Comparison of ENCODE assay signal across 13 cellular contexts in genomic region chr2:3112131-3112530, GRCh38.
DNase-seq lines count a peak whose midpoint lies in the region; ATAC-seq and TF ChIP-seq lines count a peak whose summit lies in the region.
"Had no signal": no experiment of that assay in that cellular context is flagged by ENCODE, and none has a peak within 500 bp of the region (broad histone marks: within the 10 kb centered on the region; RNA-seq: fewer than 3 reads in every experiment).

No MANE protein-coding gene starts in this region.

- peak; percentile 44 for DNase-seq in right atrium auricular region (ENCODE audit: low spot score)
- no peak for DNase-seq in cardiac septum (ENCODE audit: low spot score)
- peak; percentile 9 for DNase-seq in colonic mucosa
- DNase-seq in lung (ENCODE audit: low spot score), result peak; percentile 22
- DNase-seq in vagina (ENCODE audit: extremely low spot score in 2 of 2), result peak; percentile 18 to 79
- DNase-seq in activated effector memory CD4-positive, alpha-beta T cell treated with anti-CD3 and anti-CD28 coated beads, Interleukin-2, amount 50 U/mL, for 16 hours, result no peak
- DNase-seq: ACHN; CD4-positive, alpha-beta memory T cell; DMS79 had no signal

- H3K9me3 ChIP-seq in right atrium auricular region (no peaks in the 10 kb centered on the region), colonic mucosa (no peaks in the 10 kb centered on the region), lung (ENCODE audit: control insufficient read depth in 2 of 2, insufficient read depth in 1 of 2, low read length in 1 of 2) (peaks cover 0 to 2% of the 10 kb centered on the region in 2 donors), vagina (no peaks in the 10 kb centered on the region)

- no peak overlapping the region for H3K9ac ChIP-seq in colonic mucosa (ENCODE audit: low read depth in 2 of 2, low read length in 2 of 2)

- no peak for TF ChIP-seq POLR2A in vagina (IDR thresholded peaks at IDR 0.05)

- no peak overlapping the region for H3K27ac ChIP-seq in right atrium auricular region
- no peak overlapping the region for H3K27ac ChIP-seq in colonic mucosa
- no peak overlapping the region for H3K27ac ChIP-seq in lung (ENCODE audit: low read depth in 1 of 2, low read length in 1 of 2)
- no peak overlapping the region for H3K27ac ChIP-seq in vagina
- H3K27ac ChIP-seq: C4-2B had no signal

- intact Hi-C loops in cardiac septum (cut with DNase I) (no loop called here), colonic mucosa (cut with DNase I) (no loop called here), vagina (cut with DNase I) (no loop called here)

- peak; percentile 11 for ATAC-seq in lung (ENCODE audit: insufficient read depth, low FRiP score)
- no peak for ATAC-seq in GM19467 (IDR thresholded peaks at IDR 0.05; ENCODE audit: unreplicated experiment)
- ATAC-seq in GM18868 (IDR thresholded peaks at IDR 0.05; ENCODE audit: unreplicated experiment), result no peak
- ATAC-seq: HepG2 had no signal

- 88 to 96% methylated on average over 6 of the region's 6 CpGs for WGBS in lung, 2 donors

- H3K4me3 ChIP-seq in right atrium auricular region, result no peak overlapping the region
- no peak overlapping the region for H3K4me3 ChIP-seq in colonic mucosa
- H3K4me3 ChIP-seq in lung, result no peak overlapping the region
- H3K4me3 ChIP-seq in vagina, result no peak overlapping the region

- no peaks in the 10 kb centered on the region for H3K4me1 ChIP-seq in right atrium auricular region
- no peaks in the 10 kb centered on the region for H3K4me1 ChIP-seq in colonic mucosa
- no peaks in the 10 kb centered on the region for H3K4me1 ChIP-seq in lung (ENCODE audit: control insufficient read depth in 2 of 2, insufficient read depth in 2 of 2, low read length in 2 of 2)
- no peaks in the 10 kb centered on the region for H3K4me1 ChIP-seq in vagina

- H3K36me3 ChIP-seq in right atrium auricular region, result no peaks in the 10 kb centered on the region
- H3K36me3 ChIP-seq in colonic mucosa, result no peaks in the 10 kb centered on the region
- H3K36me3 ChIP-seq in lung (ENCODE audit: control insufficient read depth in 2 of 2, insufficient read depth in 2 of 2, low read length in 2 of 2), result no peaks in the 10 kb centered on the region
- H3K36me3 ChIP-seq in vagina, result no peaks in the 10 kb centered on the region

- TF ChIP-seq CTCF in right atrium auricular region (IDR thresholded peaks at IDR 0.05) (no peak), colonic mucosa (IDR thresholded peaks at IDR 0.05) (no peak), lung (IDR thresholded peaks at IDR 0.05; ENCODE audit: control extremely low read depth, extremely low read depth) (no peak), vagina (IDR thresholded peaks at IDR 0.05) (no peak)

- H3K27me3 ChIP-seq in right atrium auricular region (no peaks in the 10 kb centered on the region), colonic mucosa (no peaks in the 10 kb centered on the region), lung (ENCODE audit: control insufficient read depth, insufficient read depth) (no peaks in the 10 kb centered on the region), vagina (no peaks in the 10 kb centered on the region)

Comparison
In these comparisons a context has a peak if more than half of its experiments do, and no peak if none do; other contexts are left out.
1. DNase-seq: peak in right atrium auricular region (single experiment), colonic mucosa (single experiment), lung (single experiment) and vagina (2 of 2); none in cardiac septum (single experiment) and activated effector memory CD4-positive, alpha-beta T cell treated with anti-CD3 and anti-CD28 coated beads, Interleukin-2, amount 50 U/mL, for 16 hours (single experiment).